In the genomic region with DNA sequence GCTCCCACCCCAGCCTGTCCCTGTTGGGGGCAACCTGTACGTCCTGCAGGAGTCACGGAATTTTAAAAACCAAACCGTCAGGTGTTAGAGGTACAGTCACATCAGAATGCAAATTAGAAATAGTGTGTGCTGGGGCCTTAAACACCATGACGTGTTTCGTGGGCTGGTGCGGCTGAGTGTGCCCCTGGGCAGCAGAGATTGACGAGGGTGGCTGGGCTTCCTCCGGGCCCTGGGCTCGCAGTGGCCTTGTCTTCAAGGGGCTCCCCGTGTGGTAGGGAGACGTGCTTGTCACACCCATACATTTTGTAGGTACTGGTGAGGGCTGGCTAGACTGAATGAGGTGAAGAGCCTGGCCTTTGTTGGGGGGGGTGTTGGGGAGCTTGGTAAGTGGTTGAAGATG, we compare ENCODE assay signal across 18 cellular contexts. TPM values are rescaled to one million over a fixed set of nuclear protein-coding genes. Genes with fewer than 3 reads are reported as not detected.
DNase-seq lines count a peak whose midpoint lies in the region; ATAC-seq and TF ChIP-seq lines count a peak whose summit lies in the region.
"Had no signal": no experiment of that assay in that cellular context is flagged by ENCODE, and none has a peak within 500 bp of the region (broad histone marks: within the 10 kb centered on the region; RNA-seq: fewer than 3 reads in every experiment).

No MANE protein-coding gene starts in this region.

- no peaks in the 10 kb centered on the region for H3K27me3 ChIP-seq in BLaER1 treated with 17β-estradiol and CSF1 and Interleukin-3, amounts not matched to agents 10 nM and 100 nM
- no peaks in the 10 kb centered on the region for H3K27me3 ChIP-seq in Karpas-422 (ENCODE audit: low read length)
- H3K27me3 ChIP-seq: BE2C had no signal

- H3K4me1 ChIP-seq in BLaER1 treated with 17β-estradiol and CSF1 and Interleukin-3, amounts not matched to agents 10 nM and 100 nM = peaks cover 41 to 77% (median 69%) of the 10 kb centered on the region in 10 experiments
- peaks cover 36% of the 10 kb centered on the region for H3K4me1 ChIP-seq in Karpas-422 (ENCODE audit: low read length)
- H3K4me1 ChIP-seq: BE2C had no signal

- H3K36me3 ChIP-seq in BLaER1 treated with 17β-estradiol and CSF1 and Interleukin-3, amounts not matched to agents 10 nM and 100 nM = peaks cover 11 to 43% (median 24%) of the 10 kb centered on the region in 11 experiments; a peak in 20 of 22 replicates
- no peaks in the 10 kb centered on the region for H3K36me3 ChIP-seq in Karpas-422 (ENCODE audit: insufficient read depth, low read length)
- H3K36me3 ChIP-seq: BE2C had no signal

- H3K79me2 ChIP-seq in Karpas-422 (ENCODE audit: low read length) = no peaks in the 10 kb centered on the region

- CTCF ChIA-PET in activated naive CD4-positive, alpha-beta T cell treated with anti-CD3 and anti-CD28 coated beads for 36 hours (lab: Charles Lee) = no interaction called here

- peak overlapping the region; percentile 24 for H3K4me3 Mint-ChIP-seq in memory B cell
- no peak overlapping the region for H3K4me3 Mint-ChIP-seq in activated naive CD4-positive, alpha-beta T cell treated with anti-CD3 and anti-CD28 coated beads for 36 hours
- H3K4me3 Mint-ChIP-seq in progenitor cell of endocrine pancreas (ENCODE audit: low read depth) = no peak overlapping the region
- H3K4me3 Mint-ChIP-seq: CD14-positive monocyte; CD8-positive, alpha-beta T cell; H9 had no signal

- intact Hi-C loops in activated naive CD4-positive, alpha-beta T cell treated with anti-CD3 and anti-CD28 coated beads for 36 hours (cut with micrococcal nuclease) = no loop called here

- H3K4me2 ChIP-seq in BLaER1 treated with 17β-estradiol and CSF1 and Interleukin-3, amounts not matched to agents 10 nM and 100 nM = peak overlapping the region; percentile 76 to 100 (median 93)
- H3K4me2 ChIP-seq in Karpas-422 (ENCODE audit: low read depth, low read length, poor library complexity, severe bottlenecking) = peak overlapping the region; percentile 69

- DNase-seq in Karpas-422 = no peak
- peak; percentile 52 for DNase-seq in coronary artery (ENCODE audit: low spot score)
- no peak for DNase-seq in memory B cell (ENCODE audit: low spot score in 2 of 2)
- DNase-seq in occipital lobe (lab: John Stamatoyannopoulos, UW) = no peak
- no peak for DNase-seq in activated naive CD4-positive, alpha-beta T cell treated with anti-CD3 and anti-CD28 coated beads for 36 hours
- DNase-seq in progenitor cell of endocrine pancreas (ENCODE audit: low spot score, unreplicated experiment) = no peak
- DNase-seq: BE2C; CD8-positive, alpha-beta T cell; DMS 273 treated with DMSO at 0.1 percent for 48 hours; DMS53; DND-41; EL; H9 had no signal

- no peaks in the 10 kb centered on the region for H3K9me3 Mint-ChIP-seq in memory B cell
- no peaks in the 10 kb centered on the region for H3K9me3 Mint-ChIP-seq in activated naive CD4-positive, alpha-beta T cell treated with anti-CD3 and anti-CD28 coated beads for 36 hours
- peaks cover 4% of the 10 kb centered on the region for H3K9me3 Mint-ChIP-seq in progenitor cell of endocrine pancreas (ENCODE audit: low read depth)

- peaks cover 15 to 36% (median 32%) of the 10 kb centered on the region in 11 experiments; a peak in 21 of 22 replicates for H3K9me3 ChIP-seq in BLaER1 treated with 17β-estradiol and CSF1 and Interleukin-3, amounts not matched to agents 10 nM and 100 nM (replicated peaks in 1 of 11)
- H3K9me3 ChIP-seq in Karpas-422 (ENCODE audit: low read length) = no peaks in the 10 kb centered on the region
- H3K9me3 ChIP-seq: BE2C had no signal

- no peak for TF ChIP-seq CTCF in coronary artery (IDR thresholded peaks at IDR 0.05)
- no peak for TF ChIP-seq CTCF in progenitor cell of endocrine pancreas (IDR thresholded peaks at IDR 0.05; ENCODE audit: unreplicated experiment)

- H3K27ac Mint-ChIP-seq in memory B cell = peak overlapping the region; percentile 95
- H3K27ac Mint-ChIP-seq in activated naive CD4-positive, alpha-beta T cell treated with anti-CD3 and anti-CD28 coated beads for 36 hours = no peak overlapping the region
- H3K27ac Mint-ChIP-seq in progenitor cell of endocrine pancreas = no peak overlapping the region

- no peaks in the 10 kb centered on the region for H3K27me3 Mint-ChIP-seq in memory B cell
- no peaks in the 10 kb centered on the region for H3K27me3 Mint-ChIP-seq in activated naive CD4-positive, alpha-beta T cell treated with anti-CD3 and anti-CD28 coated beads for 36 hours (ENCODE audit: low read depth)
- no peaks in the 10 kb centered on the region for H3K27me3 Mint-ChIP-seq in progenitor cell of endocrine pancreas

- ATAC-seq in memory B cell (ENCODE audit: low read depth) = peak; percentile 12
- ATAC-seq in activated CD4-positive, CD25-positive, alpha-beta regulatory T cell treated with anti-CD3 and anti-CD28 coated beads, Interleukin-2, amount 50 U/mL, for 24 hours = no peak
- ATAC-seq: CD8-positive, alpha-beta T cell; GM12878 had no signal

- H3K4me3 ChIP-seq in BLaER1 treated with 17β-estradiol and CSF1 and Interleukin-3, amounts not matched to agents 10 nM and 100 nM = peak overlapping the region in 3 of 10 experiments; percentile 3 to 52 (median 44); a peak in 2 of 20 replicates
- no peak overlapping the region for H3K4me3 ChIP-seq in Karpas-422 (ENCODE audit: low read length)
- no peak overlapping the region for H3K4me3 ChIP-seq in coronary artery
- H3K4me3 ChIP-seq: GM12878 had no signal

- peaks cover 0 to 31% (median 12%) of the 10 kb centered on the region in 11 experiments; a peak in 10 of 22 replicates for H4K20me1 ChIP-seq in BLaER1 treated with 17β-estradiol and CSF1 and Interleukin-3, amounts not matched to agents 10 nM and 100 nM
- H4K20me1 ChIP-seq in Karpas-422 (ENCODE audit: insufficient read depth, low read depth, low read length) = peaks cover 42% of the 10 kb centered on the region; the same call in 1 of the 2 replicates

- peak overlapping the region in 6 of 11 experiments; percentile 21 to 74 (median 66); a peak in 10 of 22 replicates for H3K9ac ChIP-seq in BLaER1 treated with 17β-estradiol and CSF1 and Interleukin-3, amounts not matched to agents 10 nM and 100 nM
- no peak overlapping the region for H3K9ac ChIP-seq in Karpas-422 (ENCODE audit: low read length)

- no peaks in the 10 kb centered on the region for H3K9me2 ChIP-seq in Karpas-422 (replicated peaks; ENCODE audit: insufficient read depth, low read length)

- H3K4me1 Mint-ChIP-seq in memory B cell (peaks cover 39% of the 10 kb centered on the region), progenitor cell of endocrine pancreas (ENCODE audit: low read depth) (peaks cover 3% of the 10 kb centered on the region)
- peaks cover 20% of the 10 kb centered on the region for H3K4me1 Mint-ChIP-seq in activated naive CD4-positive, alpha-beta T cell treated with anti-CD3 and anti-CD28 coated beads for 36 hours (ENCODE audit: low read depth)
- H3K4me1 Mint-ChIP-seq: CD14-positive monocyte had no signal

- H2AFZ ChIP-seq in Karpas-422 (ENCODE audit: low read length) = no peak overlapping the region

- H3K27ac ChIP-seq in BLaER1 treated with 17β-estradiol and CSF1 and Interleukin-3, amounts not matched to agents 10 nM and 100 nM = peak overlapping the region in 8 of 11 experiments; percentile 54 to 75 (median 68); a peak in 13 of 22 replicates
- H3K27ac ChIP-seq in Karpas-422 (ENCODE audit: low read length) (no peak overlapping the region), coronary artery (no peak overlapping the region)

- H3K36me3 Mint-ChIP-seq in memory B cell (peaks cover 8% of the 10 kb centered on the region), progenitor cell of endocrine pancreas (ENCODE audit: insufficient read depth) (peaks cover 2% of the 10 kb centered on the region)
- peaks cover 36% of the 10 kb centered on the region for H3K36me3 Mint-ChIP-seq in activated naive CD4-positive, alpha-beta T cell treated with anti-CD3 and anti-CD28 coated beads for 36 hours (ENCODE audit: low read depth)

RNA-seq across cellular contexts. Expression of a gene that starts 7.6 kb away (rescaled TPM):
- total RNA-seq in Karpas-422 (2014; rRNA removed; shearing (Covaris generic); ENCODE audit: low replicate concordance) = 22.5 and 33.8 TPM in 2 replicates
- total RNA-seq in occipital lobe = 6.6 TPM
- total RNA-seq in activated naive CD4-positive, alpha-beta T cell treated with anti-CD3 and anti-CD28 coated beads for 36 hours = 10 to 100 TPM; 24.6 to 26.0 TPM
- total RNA-seq in progenitor cell of endocrine pancreas = 13.6 and 17.3 TPM in 2 replicates
- total RNA-seq: A172 had no signal

Comparison
In these comparisons a context has a peak if more than half of its experiments do, and no peak if none do; other contexts are left out.
1. H3K27ac ChIP-seq: peak in BLaER1 treated with 17β-estradiol and CSF1 and Interleukin-3, amounts not matched to agents 10 nM and 100 nM (8 of 11); none in Karpas-422 (single experiment) and coronary artery (0 of 2).